ENCODE assay signal across 2 cellular contexts in the genomic region with DNA sequence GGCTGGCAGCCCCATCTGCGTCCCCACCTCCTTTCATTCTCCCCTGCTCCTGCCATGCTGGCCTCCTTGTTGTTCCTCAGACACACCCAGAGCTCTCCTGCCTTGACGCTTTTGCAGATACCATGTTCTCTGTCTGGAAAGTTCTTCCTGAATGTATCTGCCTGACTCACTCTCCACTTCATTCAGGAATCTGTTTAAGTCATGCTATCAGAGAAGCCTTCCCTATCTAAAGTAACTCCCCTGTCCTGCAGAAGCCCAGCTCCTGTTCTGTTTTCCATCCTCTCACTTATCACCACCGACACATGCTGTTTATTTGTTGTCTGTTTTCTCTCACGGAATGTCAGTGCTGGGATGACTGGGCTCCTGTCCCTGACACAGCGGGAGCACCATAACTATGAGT.
TF ChIP-seq lines count a peak whose summit lies in the region.

No MANE protein-coding gene starts in this region.

TF ChIP-seq in SK-N-SH, 30 proteins besides CTCF, POLR2A, EP300 and RAD21 (continued from another document):
- TF ChIP-seq, protein P1, sequence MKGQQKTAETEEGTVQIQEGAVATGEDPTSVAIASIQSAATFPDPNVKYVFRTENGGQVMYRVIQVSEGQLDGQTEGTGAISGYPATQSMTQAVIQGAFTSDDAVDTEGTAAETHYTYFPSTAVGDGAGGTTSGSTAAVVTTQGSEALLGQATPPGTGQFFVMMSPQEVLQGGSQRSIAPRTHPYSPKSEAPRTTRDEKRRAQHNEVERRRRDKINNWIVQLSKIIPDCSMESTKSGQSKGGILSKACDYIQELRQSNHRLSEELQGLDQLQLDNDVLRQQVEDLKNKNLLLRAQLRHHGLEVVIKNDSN (IDR thresholded peaks at IDR 0.05; ENCODE audit: borderline replicate concordance, low read depth), result no peak

TF ChIP-seq in SK-N-SH treated with all-trans-retinoic acid at 6 μM for 48 hours, 23 proteins besides CTCF, POLR2A, EP300 and RAD21:
- TF ChIP-seq, protein P2, sequence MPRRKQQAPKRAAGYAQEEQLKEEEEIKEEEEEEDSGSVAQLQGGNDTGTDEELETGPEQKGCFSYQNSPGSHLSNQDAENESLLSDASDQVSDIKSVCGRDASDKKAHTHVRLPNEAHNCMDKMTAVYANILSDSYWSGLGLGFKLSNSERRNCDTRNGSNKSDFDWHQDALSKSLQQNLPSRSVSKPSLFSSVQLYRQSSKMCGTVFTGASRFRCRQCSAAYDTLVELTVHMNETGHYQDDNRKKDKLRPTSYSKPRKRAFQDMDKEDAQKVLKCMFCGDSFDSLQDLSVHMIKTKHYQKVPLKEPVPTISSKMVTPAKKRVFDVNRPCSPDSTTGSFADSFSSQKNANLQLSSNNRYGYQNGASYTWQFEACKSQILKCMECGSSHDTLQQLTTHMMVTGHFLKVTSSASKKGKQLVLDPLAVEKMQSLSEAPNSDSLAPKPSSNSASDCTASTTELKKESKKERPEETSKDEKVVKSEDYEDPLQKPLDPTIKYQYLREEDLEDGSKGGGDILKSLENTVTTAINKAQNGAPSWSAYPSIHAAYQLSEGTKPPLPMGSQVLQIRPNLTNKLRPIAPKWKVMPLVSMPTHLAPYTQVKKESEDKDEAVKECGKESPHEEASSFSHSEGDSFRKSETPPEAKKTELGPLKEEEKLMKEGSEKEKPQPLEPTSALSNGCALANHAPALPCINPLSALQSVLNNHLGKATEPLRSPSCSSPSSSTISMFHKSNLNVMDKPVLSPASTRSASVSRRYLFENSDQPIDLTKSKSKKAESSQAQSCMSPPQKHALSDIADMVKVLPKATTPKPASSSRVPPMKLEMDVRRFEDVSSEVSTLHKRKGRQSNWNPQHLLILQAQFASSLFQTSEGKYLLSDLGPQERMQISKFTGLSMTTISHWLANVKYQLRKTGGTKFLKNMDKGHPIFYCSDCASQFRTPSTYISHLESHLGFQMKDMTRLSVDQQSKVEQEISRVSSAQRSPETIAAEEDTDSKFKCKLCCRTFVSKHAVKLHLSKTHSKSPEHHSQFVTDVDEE (CRISPR knock-in tag; IDR thresholded peaks at IDR 0.05), result no peak
- TF ChIP-seq SNAI2 (CRISPR knock-in tag; IDR thresholded peaks at IDR 0.05), result no peak
- TF ChIP-seq, protein P3, sequence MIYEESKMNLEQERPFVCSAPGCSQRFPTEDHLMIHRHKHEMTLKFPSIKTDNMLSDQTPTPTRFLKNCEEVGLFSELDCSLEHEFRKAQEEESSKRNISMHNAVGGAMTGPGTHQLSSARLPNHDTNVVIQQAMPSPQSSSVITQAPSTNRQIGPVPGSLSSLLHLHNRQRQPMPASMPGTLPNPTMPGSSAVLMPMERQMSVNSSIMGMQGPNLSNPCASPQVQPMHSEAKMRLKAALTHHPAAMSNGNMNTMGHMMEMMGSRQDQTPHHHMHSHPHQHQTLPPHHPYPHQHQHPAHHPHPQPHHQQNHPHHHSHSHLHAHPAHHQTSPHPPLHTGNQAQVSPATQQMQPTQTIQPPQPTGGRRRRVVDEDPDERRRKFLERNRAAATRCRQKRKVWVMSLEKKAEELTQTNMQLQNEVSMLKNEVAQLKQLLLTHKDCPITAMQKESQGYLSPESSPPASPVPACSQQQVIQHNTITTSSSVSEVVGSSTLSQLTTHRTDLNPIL (CRISPR knock-in tag; IDR thresholded peaks at IDR 0.05; ENCODE audit: low read depth), result no peak
- no peak for TF ChIP-seq ISL1 (CRISPR knock-in tag; IDR thresholded peaks at IDR 0.05)
- no peak for TF ChIP-seq PPARA (CRISPR knock-in tag; IDR thresholded peaks at IDR 0.05; ENCODE audit: borderline replicate concordance)
- TF ChIP-seq GLIS3 (CRISPR knock-in tag; IDR thresholded peaks at IDR 0.05), result no peak
- TF ChIP-seq CSDC2 (CRISPR knock-in tag; IDR thresholded peaks at IDR 0.05), result no peak
- TF ChIP-seq ESRRG (CRISPR knock-in tag; IDR thresholded peaks at IDR 0.05), result no peak
- TF ChIP-seq, protein P4, sequence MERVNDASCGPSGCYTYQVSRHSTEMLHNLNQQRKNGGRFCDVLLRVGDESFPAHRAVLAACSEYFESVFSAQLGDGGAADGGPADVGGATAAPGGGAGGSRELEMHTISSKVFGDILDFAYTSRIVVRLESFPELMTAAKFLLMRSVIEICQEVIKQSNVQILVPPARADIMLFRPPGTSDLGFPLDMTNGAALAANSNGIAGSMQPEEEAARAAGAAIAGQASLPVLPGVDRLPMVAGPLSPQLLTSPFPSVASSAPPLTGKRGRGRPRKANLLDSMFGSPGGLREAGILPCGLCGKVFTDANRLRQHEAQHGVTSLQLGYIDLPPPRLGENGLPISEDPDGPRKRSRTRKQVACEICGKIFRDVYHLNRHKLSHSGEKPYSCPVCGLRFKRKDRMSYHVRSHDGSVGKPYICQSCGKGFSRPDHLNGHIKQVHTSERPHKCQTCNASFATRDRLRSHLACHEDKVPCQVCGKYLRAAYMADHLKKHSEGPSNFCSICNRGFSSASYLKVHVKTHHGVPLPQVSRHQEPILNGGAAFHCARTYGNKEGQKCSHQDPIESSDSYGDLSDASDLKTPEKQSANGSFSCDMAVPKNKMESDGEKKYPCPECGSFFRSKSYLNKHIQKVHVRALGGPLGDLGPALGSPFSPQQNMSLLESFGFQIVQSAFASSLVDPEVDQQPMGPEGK (CRISPR knock-in tag; IDR thresholded peaks at IDR 0.05; ENCODE audit: borderline replicate concordance), result no peak
- TF ChIP-seq, protein P5, sequence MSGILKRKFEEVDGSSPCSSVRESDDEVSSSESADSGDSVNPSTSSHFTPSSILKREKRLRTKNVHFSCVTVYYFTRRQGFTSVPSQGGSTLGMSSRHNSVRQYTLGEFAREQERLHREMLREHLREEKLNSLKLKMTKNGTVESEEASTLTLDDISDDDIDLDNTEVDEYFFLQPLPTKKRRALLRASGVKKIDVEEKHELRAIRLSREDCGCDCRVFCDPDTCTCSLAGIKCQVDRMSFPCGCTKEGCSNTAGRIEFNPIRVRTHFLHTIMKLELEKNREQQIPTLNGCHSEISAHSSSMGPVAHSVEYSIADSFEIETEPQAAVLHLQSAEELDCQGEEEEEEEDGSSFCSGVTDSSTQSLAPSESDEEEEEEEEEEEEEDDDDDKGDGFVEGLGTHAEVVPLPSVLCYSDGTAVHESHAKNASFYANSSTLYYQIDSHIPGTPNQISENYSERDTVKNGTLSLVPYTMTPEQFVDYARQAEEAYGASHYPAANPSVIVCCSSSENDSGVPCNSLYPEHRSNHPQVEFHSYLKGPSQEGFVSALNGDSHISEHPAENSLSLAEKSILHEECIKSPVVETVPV (CRISPR knock-in tag; IDR thresholded peaks at IDR 0.05), result no peak
- no peak for TF ChIP-seq ZFP3 (CRISPR knock-in tag; IDR thresholded peaks at IDR 0.05)
- TF ChIP-seq TCF4 (CRISPR knock-in tag; IDR thresholded peaks at IDR 0.05; ENCODE audit: borderline replicate concordance), result no peak
- TF ChIP-seq ZNF8 (CRISPR knock-in tag; IDR thresholded peaks at IDR 0.05), result no peak
- no peak for TF ChIP-seq ZNF70 (CRISPR knock-in tag; IDR thresholded peaks at IDR 0.05)
- no peak for TF ChIP-seq RARB (CRISPR knock-in tag; IDR thresholded peaks at IDR 0.05)
- TF ChIP-seq, protein P6, sequence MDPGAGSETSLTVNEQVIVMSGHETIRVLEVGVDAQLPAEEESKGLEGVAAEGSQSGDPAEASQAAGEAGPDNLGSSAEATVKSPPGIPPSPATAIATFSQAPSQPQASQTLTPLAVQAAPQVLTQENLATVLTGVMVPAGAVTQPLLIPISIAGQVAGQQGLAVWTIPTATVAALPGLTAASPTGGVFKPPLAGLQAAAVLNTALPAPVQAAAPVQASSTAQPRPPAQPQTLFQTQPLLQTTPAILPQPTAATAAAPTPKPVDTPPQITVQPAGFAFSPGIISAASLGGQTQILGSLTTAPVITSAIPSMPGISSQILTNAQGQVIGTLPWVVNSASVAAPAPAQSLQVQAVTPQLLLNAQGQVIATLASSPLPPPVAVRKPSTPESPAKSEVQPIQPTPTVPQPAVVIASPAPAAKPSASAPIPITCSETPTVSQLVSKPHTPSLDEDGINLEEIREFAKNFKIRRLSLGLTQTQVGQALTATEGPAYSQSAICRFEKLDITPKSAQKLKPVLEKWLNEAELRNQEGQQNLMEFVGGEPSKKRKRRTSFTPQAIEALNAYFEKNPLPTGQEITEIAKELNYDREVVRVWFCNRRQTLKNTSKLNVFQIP (CRISPR knock-in tag; IDR thresholded peaks at IDR 0.05; ENCODE audit: borderline replicate concordance, low read depth), result no peak
- no peak for TF ChIP-seq ZNF565 (CRISPR knock-in tag; conservative IDR thresholded peaks at IDR 0.05; ENCODE audit: low read depth)
- TF ChIP-seq OSR1 (CRISPR knock-in tag; IDR thresholded peaks at IDR 0.05), result no peak
